15 cellular contexts compared by ENCODE assay signal in the genomic region with DNA sequence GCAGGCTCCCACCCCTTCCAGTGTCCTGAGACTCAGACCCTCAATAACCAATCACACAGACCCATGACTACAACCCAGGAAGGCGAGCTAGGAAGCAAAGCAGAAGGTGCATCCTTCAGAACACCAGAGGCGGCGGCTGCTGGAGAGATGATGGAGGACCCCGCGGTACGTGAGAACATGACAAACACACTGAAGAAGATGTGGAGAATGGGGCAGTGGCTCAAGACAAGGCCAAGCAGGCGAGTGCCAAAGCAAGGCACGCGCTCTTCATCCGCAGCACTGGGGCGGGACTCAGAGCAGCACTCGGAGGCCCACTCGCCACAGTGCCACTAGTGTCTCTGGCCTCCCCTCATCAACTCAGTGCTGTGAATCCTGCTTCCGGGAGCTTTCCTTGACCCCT. TPM values are rescaled to one million over a fixed set of nuclear protein-coding genes. Genes with fewer than 3 reads are reported as not detected.
"Had no signal": no experiment of that assay in that cellular context is flagged by ENCODE, and none has a peak within 500 bp of the region (broad histone marks: within the 10 kb centered on the region; RNA-seq: fewer than 3 reads in every experiment).

No MANE protein-coding gene starts in this region.

- H3K9me3 ChIP-seq: colonic mucosa, gastrocnemius medialis, heart right ventricle, left lung, stomach, thoracic aorta had no signal

- H3K9ac ChIP-seq: neural progenitor cell had no signal

- H3K36me3 ChIP-seq: neural progenitor cell had no signal

- H3K9me3 Mint-ChIP-seq: neural progenitor cell had no signal

- H3K4me2 ChIP-seq: neural progenitor cell had no signal

- H3K27ac ChIP-seq: cardiac muscle cell, colonic mucosa, gastrocnemius medialis, heart right ventricle, left lung, neural progenitor cell, skin epidermis had no signal

- ATAC-seq: gastrocnemius medialis, heart right ventricle, left lung had no signal

- H3K27ac Mint-ChIP-seq: neural progenitor cell had no signal

- H3K4me1 ChIP-seq: neural progenitor cell had no signal

- H3K4me1 Mint-ChIP-seq: neural progenitor cell had no signal

- H3K27me3 ChIP-seq: cardiac muscle cell, colonic mucosa, gastrocnemius medialis, heart right ventricle, left lung, neural progenitor cell, stomach had no signal

- H3K4me3 ChIP-seq: cardiac muscle cell, colonic mucosa, gastrocnemius medialis, heart right ventricle, left lung, neural progenitor cell, skin epidermis, stomach, thoracic aorta had no signal

- DNase-seq: activated CD4-positive, alpha-beta T cell treated with anti-CD3 and anti-CD28 coated beads, Interleukin-2, amount 50 U/mL, for 48 hours; activated CD4-positive, CD25-positive, alpha-beta regulatory T cell treated with anti-CD3 and anti-CD28 coated beads, Interleukin-2, amount 50 U/mL, for 72 hours; activated CD8-positive, alpha-beta memory T cell treated with anti-CD3 and anti-CD28 coated beads, Interleukin-2, amount 50 U/mL, for 48 hours; colonic mucosa; gastrocnemius medialis; heart right ventricle; left lung; stimulated activated CD4-positive, alpha-beta T cell treated with anti-CD3 and anti-CD28 coated beads, Interleukin-4, amount 100 ng/mL, for 4 hours; stomach; T-helper 9 cell had no signal

- H2AFZ ChIP-seq: neural progenitor cell had no signal

- H3K4me3 Mint-ChIP-seq: neural progenitor cell had no signal

RNA-seq across cellular contexts. Expression of a gene that starts 34.0 kb away (rescaled TPM):
- polyA plus RNA-seq: keratinocyte had no signal
